Comparison of ENCODE assay signal across 10 cellular contexts in genomic region chr7:139725843-139726484, GRCh38. TPM values are rescaled to one million over a fixed set of nuclear protein-coding genes. Genes with fewer than 3 reads are reported as not detected.
DNase-seq lines count a peak whose midpoint lies in the region; ATAC-seq and TF ChIP-seq lines count a peak whose summit lies in the region.
"Had no signal": no experiment of that assay in that cellular context is flagged by ENCODE, and none has a peak within 500 bp of the region (broad histone marks: within the 10 kb centered on the region; RNA-seq: fewer than 3 reads in every experiment).

No MANE protein-coding gene starts in this region.

- H3K27me3 Mint-ChIP-seq in CD4-positive, CD25-positive, alpha-beta regulatory T cell: no peaks in the 10 kb centered on the region
- no peaks in the 10 kb centered on the region for H3K27me3 Mint-ChIP-seq in nephron progenitor cell (ENCODE audit: low read depth, poor library complexity)

- in situ Hi-C loops in mammary epithelial cell (cut with MboI; ENCODE audit: low sequenced_read_pairs in 2 of 2): loop anchor here in 1 of 2 donors (5.0 kb wide), 1 partner anchor 39 kb away; no protein-coding TSS in a partner anchor

- peaks cover 11% of the 10 kb centered on the region for H3K36me3 Mint-ChIP-seq in CD4-positive, CD25-positive, alpha-beta regulatory T cell
- peaks cover 52% of the 10 kb centered on the region for H3K36me3 Mint-ChIP-seq in nephron progenitor cell (ENCODE audit: low read depth)

- H3K4me3 Mint-ChIP-seq in CD4-positive, CD25-positive, alpha-beta regulatory T cell: no peak overlapping the region
- no peak overlapping the region for H3K4me3 Mint-ChIP-seq in nephron progenitor cell

- WGBS in mammary epithelial cell (ENCODE audit: low coverage, missing lambda C conversion rate): 96% methylated on average over 6 of the region's 6 CpGs

- H3K4me3 ChIP-seq in CD4-positive, CD25-positive, alpha-beta regulatory T cell (ENCODE audit: low read depth, low read length): no peak overlapping the region
- no peak overlapping the region for H3K4me3 ChIP-seq in mammary epithelial cell (replicated peaks in 1 of 3; ENCODE audit: insufficient read depth in 1 of 3, low read depth in 2 of 3, low read length in 3 of 3)

- no peaks in the 10 kb centered on the region for H3K9me3 Mint-ChIP-seq in CD4-positive, CD25-positive, alpha-beta regulatory T cell
- H3K9me3 Mint-ChIP-seq in nephron progenitor cell: peaks cover 19% of the 10 kb centered on the region

- H2AFZ ChIP-seq in mammary epithelial cell (ENCODE audit: low read depth, low read length): no peak overlapping the region

- intact Hi-C loops in mammary epithelial cell (cut with micrococcal nuclease): no loop called here

- no peaks in the 10 kb centered on the region for H4K20me1 ChIP-seq in mammary epithelial cell (ENCODE audit: insufficient read depth, low read length)

- H3K27ac Mint-ChIP-seq in CD4-positive, CD25-positive, alpha-beta regulatory T cell: peak overlapping the region; percentile 47 to 85 (median 66)
- H3K27ac Mint-ChIP-seq in nephron progenitor cell: peak overlapping the region; percentile 92

- no peaks in the 10 kb centered on the region for H3K36me3 ChIP-seq in CD4-positive, CD25-positive, alpha-beta regulatory T cell (ENCODE audit: control insufficient read depth, insufficient read depth, low read length)
- no peaks in the 10 kb centered on the region for H3K36me3 ChIP-seq in mammary epithelial cell (ENCODE audit: insufficient read depth, low read length)

- TF ChIP-seq CTCF in mammary epithelial cell (conservative IDR thresholded peaks at IDR 0.05 in 1 of 2, IDR thresholded peaks at IDR 0.05 in 1 of 2; ENCODE audit: extremely low read depth in 1 of 2, insufficient read depth in 1 of 2, low read depth in 1 of 2, low read length in 2 of 2) (no peak), nephron progenitor cell (IDR thresholded peaks at IDR 0.05) (no peak)

- no peak overlapping the region for H3K9ac ChIP-seq in mammary epithelial cell (ENCODE audit: insufficient read depth, low read length)

- H3K27ac ChIP-seq in CD4-positive, CD25-positive, alpha-beta regulatory T cell (ENCODE audit: insufficient read depth, low read length, poor library complexity, severe bottlenecking): peak overlapping the region; percentile 9
- no peak overlapping the region for H3K27ac ChIP-seq in mammary epithelial cell (ENCODE audit: insufficient read depth, low read depth, low read length)

- no peaks in the 10 kb centered on the region for H3K27me3 ChIP-seq in CD4-positive, CD25-positive, alpha-beta regulatory T cell (ENCODE audit: control insufficient read depth, insufficient read depth, low read length)
- H3K27me3 ChIP-seq in mammary epithelial cell (ENCODE audit: insufficient read depth, low read length): no peaks in the 10 kb centered on the region

- dilution Hi-C loops in mammary epithelial cell (cut with HindIII; ENCODE audit: low sequenced_read_pairs): no loop called here

- peak; percentile 52 to 58 for ATAC-seq in CD4-positive, CD25-positive, alpha-beta regulatory T cell (ENCODE audit: low read depth in 2 of 2)
- ATAC-seq in HG03521 (IDR thresholded peaks at IDR 0.05; ENCODE audit: unreplicated experiment) (peak; percentile 1), HG03139 (IDR thresholded peaks at IDR 0.05; ENCODE audit: unreplicated experiment) (no peak)

- peak overlapping the region; percentile 18 for H3K4me2 ChIP-seq in mammary epithelial cell (ENCODE audit: insufficient read depth, low read depth, low read length)

- CTCF ChIA-PET in mammary epithelial cell (lab: Charles Lee; ENCODE audit: low non-redundant PET): no interaction called here

- DNase-seq in CD4-positive, CD25-positive, alpha-beta regulatory T cell: peak in 1 of 3 donors; percentile 35
- DNase-seq in mammary epithelial cell (no peak), nephron progenitor cell (no peak), glomerular visceral epithelial cell (ENCODE audit: extremely low spot score) (no peak)
- DNase-seq in activated CD8-positive, alpha-beta memory T cell treated with anti-CD3 and anti-CD28 coated beads, Interleukin-2, amount 50 U/mL, for 4 hours: no peak
- DNase-seq in activated CD8-positive, alpha-beta memory T cell treated with anti-CD3 and anti-CD28 coated beads for 24 hours: no peak
- DNase-seq: activated naive CD4-positive, alpha-beta T cell; Karpas-422 had no signal

- peaks cover 0 to 31% (median 15%) of the 10 kb centered on the region in 4 donors for H3K4me1 Mint-ChIP-seq in CD4-positive, CD25-positive, alpha-beta regulatory T cell
- H3K4me1 Mint-ChIP-seq in nephron progenitor cell: peaks cover 29% of the 10 kb centered on the region

- peaks cover 86% of the 10 kb centered on the region for H3K79me2 ChIP-seq in mammary epithelial cell (ENCODE audit: insufficient read depth, low read length)

- peaks cover 4% of the 10 kb centered on the region for H3K4me1 ChIP-seq in CD4-positive, CD25-positive, alpha-beta regulatory T cell (ENCODE audit: control insufficient read depth, insufficient read depth, low read length, poor library complexity, severe bottlenecking)
- H3K4me1 ChIP-seq in mammary epithelial cell (ENCODE audit: insufficient read depth, low read length): peaks cover 53% of the 10 kb centered on the region

- no TSS peak for BruUV-seq in mammary epithelial cell (replicated peaks; lab: Mats Ljungman, UMichigan)

- H3K9me3 ChIP-seq in CD4-positive, CD25-positive, alpha-beta regulatory T cell (ENCODE audit: control insufficient read depth in 2 of 2, low read length in 2 of 2): no peaks in the 10 kb centered on the region
- no peaks in the 10 kb centered on the region for H3K9me3 ChIP-seq in mammary epithelial cell (replicated peaks; ENCODE audit: insufficient read depth, low read length)

RNA-seq across cellular contexts. Expression of gene HIPK2, which starts 51.8 kb away (rescaled TPM):
- 17.5 TPM for total RNA-seq in CD4-positive, CD25-positive, alpha-beta regulatory T cell
- 1 to 10 TPM in 1 of 4 donors, under 1 TPM in 3; 0.44 to 1.3 (median 0.68) TPM for polyA plus RNA-seq in CD4-positive, CD25-positive, alpha-beta regulatory T cell
- total RNA-seq in mammary epithelial cell: 10 to 100 TPM; 31.0 to 58.3 TPM
- polyA plus RNA-seq in mammary epithelial cell: 26.4 TPM
- polyA minus RNA-seq in mammary epithelial cell: 68.5 TPM
